1 cellular context compared by ENCODE assay signal in genomic region chr1:9557624-9558023, GRCh38.
TF ChIP-seq lines count a peak whose summit lies in the region.

No MANE protein-coding gene starts in this region.

TF ChIP-seq in HepG2, 621 proteins besides CTCF, POLR2A, EP300 and RAD21 (continued from another document and continues in another):
- TF ChIP-seq ZBTB4 (CRISPR knock-in tag; IDR thresholded peaks at IDR 0.05; ENCODE audit: borderline replicate concordance): no peak
- 0 out of 2 replicates have a peak, but pooled peaks have one; percentile 9 for TF ChIP-seq ZNF121 (CRISPR knock-in tag; IDR thresholded peaks at IDR 0.05)
- peak; percentile 55; the same call in 1 of the 2 replicates for TF ChIP-seq ISL2 (CRISPR knock-in tag; IDR thresholded peaks at IDR 0.05)
- TF ChIP-seq HOXA9 (CRISPR knock-in tag; IDR thresholded peaks at IDR 0.05; ENCODE audit: borderline replicate concordance): no peak
- TF ChIP-seq FOXJ3 (CRISPR knock-in tag; IDR thresholded peaks at IDR 0.05; ENCODE audit: borderline replicate concordance): no peak
- TF ChIP-seq ZNF232 (CRISPR knock-in tag; IDR thresholded peaks at IDR 0.05; ENCODE audit: borderline replicate concordance): no peak
- no peak for TF ChIP-seq ZNF782 (CRISPR knock-in tag; IDR thresholded peaks at IDR 0.05; ENCODE audit: borderline replicate concordance)
- no peak for TF ChIP-seq TGIF2 (CRISPR knock-in tag; IDR thresholded peaks at IDR 0.05)
- peak; percentile 53; the same call in 1 of the 2 replicates for TF ChIP-seq RXRB (CRISPR knock-in tag; IDR thresholded peaks at IDR 0.05; ENCODE audit: borderline replicate concordance)
- no peak for TF ChIP-seq BATF2 (CRISPR knock-in tag; IDR thresholded peaks at IDR 0.05)
- no peak for TF ChIP-seq KAT7 (CRISPR knock-in tag; IDR thresholded peaks at IDR 0.05; ENCODE audit: borderline replicate concordance)
- no peak for TF ChIP-seq KDM2A (CRISPR knock-in tag; IDR thresholded peaks at IDR 0.05; ENCODE audit: borderline replicate concordance, low read depth)
- peak; percentile 36; the same call in 1 of the 2 replicates for TF ChIP-seq ZMYM4 (CRISPR knock-in tag; IDR thresholded peaks at IDR 0.05)
- TF ChIP-seq ZNF3 (CRISPR knock-in tag; IDR thresholded peaks at IDR 0.05): no peak
- no peak for TF ChIP-seq MEIS2 (CRISPR knock-in tag; IDR thresholded peaks at IDR 0.05)
- TF ChIP-seq MAFF (IDR thresholded peaks at IDR 0.05; ENCODE audit: low read depth, low read length): 0 out of 2 replicates have a peak, but pooled peaks have one; percentile 3
- TF ChIP-seq ZBTB10 (CRISPR knock-in tag; IDR thresholded peaks at IDR 0.05; ENCODE audit: borderline replicate concordance): no peak
- no peak for TF ChIP-seq SIN3A (IDR thresholded peaks at IDR 0.05; ENCODE audit: borderline replicate concordance, low read depth, low read length)
- peak; percentile 37; the same call in 1 of the 2 replicates for TF ChIP-seq ATF2 (CRISPR knock-in tag; IDR thresholded peaks at IDR 0.05)
- no peak for TF ChIP-seq BCLAF1 (IDR thresholded peaks at IDR 0.05)
- peak; percentile 34; the same call in 1 of the 2 replicates for TF ChIP-seq POLR2AphosphoS5 (IDR thresholded peaks at IDR 0.05; ENCODE audit: low read depth, low read length)
- TF ChIP-seq ZBTB33 (CRISPR knock-in tag; IDR thresholded peaks at IDR 0.05): 0 out of 2 replicates have a peak, but pooled peaks have one; percentile 1
- TF ChIP-seq ZNF331 (CRISPR knock-in tag; IDR thresholded peaks at IDR 0.05): peak; percentile 50; the same call in 1 of the 2 replicates
- TF ChIP-seq MTA3 (CRISPR knock-in tag; IDR thresholded peaks at IDR 0.05): no peak
- TF ChIP-seq ZKSCAN1 (IDR thresholded peaks at IDR 0.05; ENCODE audit: low read length): 0 out of 2 replicates have a peak, but pooled peaks have one; percentile 37
- TF ChIP-seq ZFP37 (CRISPR knock-in tag; IDR thresholded peaks at IDR 0.05; ENCODE audit: borderline replicate concordance): no peak
- no peak for TF ChIP-seq FUBP1 (CRISPR knock-in tag; IDR thresholded peaks at IDR 0.05; ENCODE audit: borderline replicate concordance)
- TF ChIP-seq ONECUT2 (CRISPR knock-in tag; IDR thresholded peaks at IDR 0.05): no peak
- TF ChIP-seq SRSF4 (IDR thresholded peaks at IDR 0.05; ENCODE audit: low read depth, low read length, poor library complexity, severe bottlenecking): no peak
- no peak for TF ChIP-seq ZBTB25 (CRISPR knock-in tag; IDR thresholded peaks at IDR 0.05)
- TF ChIP-seq ARID5B (CRISPR knock-in tag; IDR thresholded peaks at IDR 0.05): peak; percentile 83
- TF ChIP-seq SOX6 (IDR thresholded peaks at IDR 0.05): no peak
- TF ChIP-seq SOX6 (CRISPR knock-in tag; IDR thresholded peaks at IDR 0.05): peak; percentile 48; the same call in 1 of the 2 replicates
- no peak for TF ChIP-seq GATA4 (IDR thresholded peaks at IDR 0.05; ENCODE audit: borderline replicate concordance, low read depth)
- no peak for TF ChIP-seq RBFOX2 (IDR thresholded peaks at IDR 0.05; ENCODE audit: low read depth, low read length)
- TF ChIP-seq SP140L (CRISPR knock-in tag; IDR thresholded peaks at IDR 0.05; ENCODE audit: borderline replicate concordance): no peak
- 0 out of 2 replicates have a peak, but pooled peaks have one; percentile 48 for TF ChIP-seq ZNF772 (CRISPR knock-in tag; IDR thresholded peaks at IDR 0.05)
- no peak for TF ChIP-seq RFX3 (CRISPR knock-in tag; IDR thresholded peaks at IDR 0.05)
